11 cellular contexts compared by ENCODE assay signal in genomic region chr14:68926236-68926635, GRCh38. TPM values are rescaled to one million over a fixed set of nuclear protein-coding genes. Genes with fewer than 3 reads are reported as not detected.
DNase-seq lines count a peak whose midpoint lies in the region; ATAC-seq, FAIRE-seq and TF ChIP-seq lines count a peak whose summit lies in the region.
"Had no signal": no experiment of that assay in that cellular context is flagged by ENCODE, and none has a peak within 500 bp of the region (broad histone marks: within the 10 kb centered on the region; RNA-seq: fewer than 3 reads in every experiment).

No MANE protein-coding gene starts in this region.

- no peak for TF ChIP-seq POLR2A in right lobe of liver (IDR thresholded peaks at IDR 0.05)
- TF ChIP-seq POLR2A in uterus (IDR thresholded peaks at IDR 0.05), result no peak
- no peak for TF ChIP-seq POLR2A in ovary (IDR thresholded peaks at IDR 0.05)

- POLR2A ChIA-PET in CD4-positive, alpha-beta T cell (lab: Charles Lee), result interaction anchor here (1.2 kb wide), 1 partner anchor 33 kb away, joined by 3 read pairs; no protein-coding TSS in a partner anchor
- POLR2A ChIA-PET in HEK293 (lab: Yijun Ruan, JAX), result interaction anchor here (1.5 kb wide), 1 partner anchor 14 kb away, joined by 5 read pairs; no protein-coding TSS in a partner anchor

- peak; percentile 28 for ATAC-seq in CD4-positive, alpha-beta T cell (ENCODE audit: poor library complexity)
- ATAC-seq in right lobe of liver, result no peak
- no peak for ATAC-seq in activated CD4-positive, CD25-positive, alpha-beta regulatory T cell treated with anti-CD3 and anti-CD28 coated beads, Interleukin-2, amount 50 U/mL, for 24 hours
- ATAC-seq: left colon had no signal

- H3K27me3 ChIP-seq in CD4-positive, alpha-beta T cell (ENCODE audit: control insufficient read depth, insufficient read depth, low read length), result no peaks in the 10 kb centered on the region
- no peaks in the 10 kb centered on the region for H3K27me3 ChIP-seq in astrocyte (ENCODE audit: insufficient read depth, low read length)
- no peaks in the 10 kb centered on the region for H3K27me3 ChIP-seq in right lobe of liver
- no peaks in the 10 kb centered on the region for H3K27me3 ChIP-seq in uterus
- H3K27me3 ChIP-seq in right atrium auricular region, result no peaks in the 10 kb centered on the region
- H3K27me3 ChIP-seq in ovary, result no peaks in the 10 kb centered on the region
- H3K27me3 ChIP-seq: colonic mucosa had no signal

- H3K4me3 ChIP-seq in HEK293 (ENCODE audit: low read depth, low read length) (no peak overlapping the region), astrocyte (ENCODE audit: insufficient read depth, low read depth, low read length) (no peak overlapping the region), right lobe of liver (no peak overlapping the region), uterus (no peak overlapping the region), right atrium auricular region (no peak overlapping the region), ovary (no peak overlapping the region)
- H3K4me3 ChIP-seq: colonic mucosa had no signal

- no peak for TF ChIP-seq EP300 in ovary (IDR thresholded peaks at IDR 0.05)

- intact Hi-C loops in CD4-positive, alpha-beta T cell (cut with DNase I, micrococcal nuclease), result no loop called here
- intact Hi-C loops in right lobe of liver (cut with DNase I), result loop anchor here in 1 of 2 donors (10.0 kb wide), 1 partner anchor 69 kb away; no protein-coding TSS in a partner anchor
- intact Hi-C loops in uterus (cut with DNase I; ENCODE audit: low total_unique reads), result no loop called here
- intact Hi-C loops in ovary (cut with DNase I), result loop anchor here in 1 of 4 donors (10.0 kb wide), 1 partner anchor 49 kb away; the partner anchor contains the start of gene ACTN1

- H3K36me3 Mint-ChIP-seq in CD4-positive, alpha-beta T cell (ENCODE audit: low read depth), result peaks cover 63% of the 10 kb centered on the region
- H3K36me3 Mint-ChIP-seq in astrocyte (ENCODE audit: low read depth, unreplicated experiment), result peaks cover 33% of the 10 kb centered on the region

- H3K4me3 Mint-ChIP-seq in CD4-positive, alpha-beta T cell, result no peak overlapping the region
- H3K4me3 Mint-ChIP-seq in astrocyte (ENCODE audit: unreplicated experiment), result peak overlapping the region; percentile 5

- no peak for DNase-seq in CD4-positive, alpha-beta T cell
- DNase-seq in astrocyte (ENCODE audit: low read depth) (no peak), right lobe of liver (no peak), uterus (no peak), right atrium auricular region (ENCODE audit: low spot score) (no peak), ovary (no peak)
- DNase-seq: colonic mucosa, left colon, NCI-H345 had no signal

- 71% methylated on average over 1 of the region's 1 CpG for WGBS in right lobe of liver (ENCODE audit: insufficient coverage, low coverage, low lambda C conversion rate, missing lambda C conversion rate)
- WGBS in ovary, 3 donors, result 67 to 100% (median 89%) methylated on average over 1 of the region's 1 CpG

- H3K9ac ChIP-seq in astrocyte (ENCODE audit: low read length), result no peak overlapping the region

- H2AFZ ChIP-seq in astrocyte (ENCODE audit: low read depth, low read length), result no peak overlapping the region

- H3K27me3 Mint-ChIP-seq in CD4-positive, alpha-beta T cell, result no peaks in the 10 kb centered on the region
- H3K27me3 Mint-ChIP-seq in astrocyte (ENCODE audit: low read depth, unreplicated experiment), result no peaks in the 10 kb centered on the region

- H3K9me3 Mint-ChIP-seq in CD4-positive, alpha-beta T cell, result peaks cover 7% of the 10 kb centered on the region
- no peaks in the 10 kb centered on the region for H3K9me3 Mint-ChIP-seq in astrocyte (ENCODE audit: unreplicated experiment)

- peaks cover 100% of the 10 kb centered on the region for H4K20me1 ChIP-seq in astrocyte (ENCODE audit: insufficient read depth, low read length)

- FAIRE-seq in astrocyte (lab: Jason Lieb, UNC), result peak; percentile 62

- peaks cover 100% of the 10 kb centered on the region for H3K79me2 ChIP-seq in astrocyte (ENCODE audit: insufficient read depth, low read length)

- peaks cover 10% of the 10 kb centered on the region for H3K9me3 ChIP-seq in CD4-positive, alpha-beta T cell (ENCODE audit: control insufficient read depth, low read length)
- no peaks in the 10 kb centered on the region for H3K9me3 ChIP-seq in HEK293 (ENCODE audit: control insufficient read depth, insufficient read depth, low read depth, low read length)
- H3K9me3 ChIP-seq in astrocyte (ENCODE audit: insufficient read depth, low read depth, low read length), result no peaks in the 10 kb centered on the region
- no peaks in the 10 kb centered on the region for H3K9me3 ChIP-seq in right lobe of liver
- H3K9me3 ChIP-seq in uterus, result no peaks in the 10 kb centered on the region
- no peaks in the 10 kb centered on the region for H3K9me3 ChIP-seq in right atrium auricular region
- no peaks in the 10 kb centered on the region for H3K9me3 ChIP-seq in ovary
- H3K9me3 ChIP-seq: colonic mucosa had no signal

- H3K4me1 Mint-ChIP-seq in CD4-positive, alpha-beta T cell (ENCODE audit: low read depth), result peaks cover 81% of the 10 kb centered on the region
- H3K4me1 Mint-ChIP-seq in astrocyte (ENCODE audit: low read depth, unreplicated experiment), result peaks cover 85% of the 10 kb centered on the region

- H3K4me1 ChIP-seq in HEK293 (ENCODE audit: control insufficient read depth, insufficient read depth, low read length) (no peaks in the 10 kb centered on the region; the same call in 1 of the 2 replicates), astrocyte (ENCODE audit: insufficient read depth, low read length) (peaks cover 42% of the 10 kb centered on the region), right lobe of liver (peaks cover 0 to 28% (median 0%) of the 10 kb centered on the region in 4 donors), uterus (peaks cover 7 to 28% of the 10 kb centered on the region in 2 donors), right atrium auricular region (peaks cover 0 to 69% of the 10 kb centered on the region in 2 donors), ovary (ENCODE audit: insufficient read depth) (peaks cover 9% of the 10 kb centered on the region)

- TF ChIP-seq CTCF in CD4-positive, alpha-beta T cell (IDR thresholded peaks at IDR 0.05), result no peak
- TF ChIP-seq CTCF in HEK293 (tag by site-specific recombination; IDR thresholded peaks at IDR 0.05), result no peak
- TF ChIP-seq CTCF in astrocyte (IDR thresholded peaks at IDR 0.05; ENCODE audit: insufficient read depth, low read depth, low read length), result peak; percentile 51
- TF ChIP-seq CTCF in right lobe of liver (IDR thresholded peaks at IDR 0.05), result peak; percentile 15 to 30 (median 26)
- peak in 1 of 4 experiments; percentile 18 for TF ChIP-seq CTCF in uterus (IDR thresholded peaks at IDR 0.05)
- no peak for TF ChIP-seq CTCF in right atrium auricular region (IDR thresholded peaks at IDR 0.05)
- TF ChIP-seq CTCF in ovary (IDR thresholded peaks at IDR 0.05), result no peak

- peak overlapping the region; percentile 24 for H3K27ac ChIP-seq in CD4-positive, alpha-beta T cell (ENCODE audit: low read depth, low read length)
- H3K27ac ChIP-seq in HEK293 (ENCODE audit: extremely low read depth, low read depth, low read length), result no peak overlapping the region
- no peak overlapping the region for H3K27ac ChIP-seq in astrocyte (ENCODE audit: low read depth, low read length)
- H3K27ac ChIP-seq in right lobe of liver, result peak overlapping the region in 1 of 3 donors; percentile 80
- no peak overlapping the region for H3K27ac ChIP-seq in uterus
- peak overlapping the region in 1 of 2 donors; percentile 79 for H3K27ac ChIP-seq in right atrium auricular region
- no peak overlapping the region for H3K27ac ChIP-seq in ovary
- H3K27ac ChIP-seq: colonic mucosa had no signal

- H3K36me3 ChIP-seq in HEK293 (ENCODE audit: control insufficient read depth in 2 of 2, insufficient read depth in 1 of 2, low read length in 2 of 2) (peaks cover 0 to 17% of the 10 kb centered on the region in 2 experiments; a peak in 1 of 3 replicates), astrocyte (ENCODE audit: insufficient read depth, low read length) (peaks cover 65% of the 10 kb centered on the region), right lobe of liver (peaks cover 0 to 12% (median 7%) of the 10 kb centered on the region in 4 donors), uterus (no peaks in the 10 kb centered on the region), right atrium auricular region (peaks cover 27% of the 10 kb centered on the region), ovary (no peaks in the 10 kb centered on the region)
- H3K36me3 ChIP-seq: colonic mucosa had no signal

- peak overlapping the region; percentile 52 for H3K27ac Mint-ChIP-seq in CD4-positive, alpha-beta T cell
- H3K27ac Mint-ChIP-seq in astrocyte (ENCODE audit: unreplicated experiment), result peak overlapping the region; percentile 58

- no peak overlapping the region for H3K4me2 ChIP-seq in astrocyte (ENCODE audit: low read length)

- CTCF ChIA-PET in CD4-positive, alpha-beta T cell (lab: Charles Lee), result interaction anchor here (0.7 to 1.6 kb wide), 4 partner anchors 13 to 231 kb away, joined by 3 to 4 read pairs (median 3); no protein-coding TSS in a partner anchor
- CTCF ChIA-PET in HEK293 (lab: Yijun Ruan, JAX), result interaction anchor here (0.6 to 4.6 kb wide), 12 partner anchors 9 to 181 kb away, joined by 3 to 33 read pairs (median 4); no protein-coding TSS in a partner anchor

TF ChIP-seq in HEK293, 187 proteins besides CTCF, POLR2A, EP300 and RAD21:
- TF ChIP-seq SETDB1 (IDR thresholded peaks at IDR 0.05; ENCODE audit: insufficient read length, low read length), result peak; percentile 45
- TF ChIP-seq ZNF239 (tag by site-specific recombination; IDR thresholded peaks at IDR 0.05), result no peak
- TF ChIP-seq ZNF2 (tag by site-specific recombination; IDR thresholded peaks at IDR 0.05), result peak; percentile 98
- TF ChIP-seq ZNF140 (tag by site-specific recombination; IDR thresholded peaks at IDR 0.05), result no peak
- TF ChIP-seq TRIM28 (IDR thresholded peaks at IDR 0.05; ENCODE audit: borderline replicate concordance, low read length), result peak; percentile 60; the same call in 1 of the 2 replicates
- TF ChIP-seq KLF1 (tag by site-specific recombination; IDR thresholded peaks at IDR 0.05), result no peak
- no peak for TF ChIP-seq KLF16 (tag by site-specific recombination; IDR thresholded peaks at IDR 0.05)
- no peak for TF ChIP-seq ZNF658 (tag by site-specific recombination; IDR thresholded peaks at IDR 0.05)

RNA-seq across cellular contexts. Expression of gene ACTN1, which starts 52.9 kb away (rescaled TPM):
- total RNA-seq in CD4-positive, alpha-beta T cell, result 100 to 1,000 TPM; 128 to 143 TPM
- total RNA-seq in astrocyte (1,163 and 1,186 TPM in 2 replicates), right lobe of liver (100 to 1,000 TPM in 3 of 6 experiments, 10 to 100 TPM in 3; 53.1 to 145 (median 100) TPM), uterus (100 to 1,000 TPM; 147 to 538 (median 343) TPM), right atrium auricular region (100 to 1,000 TPM; 170 to 316 TPM), ovary (100 to 1,000 TPM in 5 of 7 donors, 10 to 100 TPM in 2; 39.0 to 203 (median 138) TPM)
- 100 to 1,000 TPM in 1 of 2 donors, 10 to 100 TPM in 1; 60.3 to 178 TPM for polyA plus RNA-seq in ovary

Comparison
In these comparisons a context has a peak if more than half of its experiments do, and no peak if none do; other contexts are left out.
1. CTCF ChIP-seq: peak in astrocyte (single experiment) and right lobe of liver (4 of 4); none in CD4-positive, alpha-beta T cell (single experiment), HEK293 (single experiment), right atrium auricular region (0 of 2) and ovary (0 of 3).